Comparison of ENCODE assay signal across 8 cellular contexts in the genomic region with DNA sequence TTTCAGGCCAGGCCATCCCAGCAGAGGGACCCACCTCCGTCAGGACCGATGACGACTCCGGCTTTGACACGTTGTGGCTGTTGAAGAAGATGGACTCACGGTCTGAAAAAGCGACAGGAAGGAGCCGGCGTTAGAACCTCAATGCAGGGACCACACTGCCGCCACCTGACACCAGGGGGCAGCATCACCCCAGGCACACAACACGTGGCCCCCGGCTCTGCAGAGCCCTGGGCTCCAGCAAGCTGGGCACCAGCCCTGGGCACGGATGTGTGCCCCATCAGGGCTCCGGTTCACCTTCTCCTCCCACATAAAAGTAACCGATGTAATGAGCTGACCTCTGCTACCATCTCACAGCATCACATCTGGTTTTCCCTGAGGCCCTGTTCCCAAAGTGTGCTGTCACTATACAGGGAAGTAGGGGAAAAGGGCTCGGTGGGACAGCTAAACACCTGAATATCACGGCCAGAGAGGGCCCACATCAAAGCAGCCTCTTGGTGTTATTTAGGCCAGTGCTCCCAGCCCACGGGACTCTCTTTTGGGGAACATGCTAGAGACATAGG. TPM values are rescaled to one million over a fixed set of nuclear protein-coding genes. Genes with fewer than 3 reads are reported as not detected.
A peak's percentile ranks its signal among the peaks of the same experiment; 100 is the strongest.
DNase-seq lines count a peak whose midpoint lies in the region; ATAC-seq and TF ChIP-seq lines count a peak whose summit lies in the region.

No MANE protein-coding gene starts in this region.

- no peaks in the 10 kb centered on the region for H3K4me1 ChIP-seq in Karpas-422 (ENCODE audit: low read length)
- H3K4me1 ChIP-seq in upper lobe of left lung = peaks cover 0 to 12% (median 0%) of the 10 kb centered on the region in 4 donors

- peak; percentile 92 to 97 (median 94) for TF ChIP-seq CTCF in upper lobe of left lung (IDR thresholded peaks at IDR 0.05)

- H3K4me2 ChIP-seq in Karpas-422 (ENCODE audit: low read depth, low read length, poor library complexity, severe bottlenecking) = no peak overlapping the region

- no peaks in the 10 kb centered on the region; the same call in 1 of the 2 replicates for H4K20me1 ChIP-seq in Karpas-422 (ENCODE audit: insufficient read depth, low read depth, low read length)

- DNase-seq in Caki2 (ENCODE audit: low read depth) (peak; percentile 52), Karpas-422 (peak; percentile 94), SK-N-DZ (ENCODE audit: low spot score) (peak; percentile 45), head of caudate nucleus (peak; percentile 70 to 97 (median 90)), posterior cingulate gyrus (peak; percentile 72 to 98 (median 90)), upper lobe of left lung (peak; percentile 78 to 93)
- peak; percentile 81 for DNase-seq in activated naive CD4-positive, alpha-beta T cell treated with anti-CD3 and anti-CD28 coated beads, Interleukin-2, amount 50 U/mL, for 16 hours

- H3K36me3 ChIP-seq in Karpas-422 (ENCODE audit: insufficient read depth, low read length) (no peaks in the 10 kb centered on the region), upper lobe of left lung (peaks cover 0 to 56% (median 25%) of the 10 kb centered on the region in 4 donors)

- TF ChIP-seq POLR2A in upper lobe of left lung (IDR thresholded peaks at IDR 0.05) = no peak

- 19 to 67% methylated on average over 2 to 17 of the region's 18 CpGs for WGBS in upper lobe of left lung, 2 donors

- no peaks in the 10 kb centered on the region for H3K79me2 ChIP-seq in Karpas-422 (ENCODE audit: low read length)

- H3K9ac ChIP-seq in Karpas-422 (ENCODE audit: low read length) = no peak overlapping the region

- H3K4me3 ChIP-seq in Karpas-422 (ENCODE audit: low read length) (no peak overlapping the region), upper lobe of left lung (no peak overlapping the region)

- in situ Hi-C loops in Caki2 (cut with HindIII; ENCODE audit: low pct_unique_long_range_greater_than_20kb, low sequenced_read_pairs) = no loop called here

- ATAC-seq in GM21576 (IDR thresholded peaks at IDR 0.05; ENCODE audit: unreplicated experiment) (peak; percentile 80), upper lobe of left lung (ENCODE audit: low FRiP score in 2 of 2) (peak; percentile 86 to 88)

- H3K9me3 ChIP-seq in Karpas-422 (ENCODE audit: low read length) (no peaks in the 10 kb centered on the region), upper lobe of left lung (no peaks in the 10 kb centered on the region)

- no peak for TF ChIP-seq EP300 in upper lobe of left lung (IDR thresholded peaks at IDR 0.05)

- no peak overlapping the region for H2AFZ ChIP-seq in Karpas-422 (ENCODE audit: low read length)

- H3K9me2 ChIP-seq in Karpas-422 (replicated peaks; ENCODE audit: insufficient read depth, low read length) = no peaks in the 10 kb centered on the region

- no peaks in the 10 kb centered on the region for H3K27me3 ChIP-seq in Karpas-422 (ENCODE audit: low read length)
- no peaks in the 10 kb centered on the region for H3K27me3 ChIP-seq in upper lobe of left lung

- no peak overlapping the region for H3K27ac ChIP-seq in Karpas-422 (ENCODE audit: low read length)
- H3K27ac ChIP-seq in upper lobe of left lung = no peak overlapping the region

- intact Hi-C loops in head of caudate nucleus (cut with DNase I) = loop anchor here (2.0 to 10.0 kb wide), 3 partner anchors 53 to 187 kb away; no protein-coding TSS in a partner anchor
- intact Hi-C loops in posterior cingulate gyrus (cut with DNase I) = loop anchor here (1.0 to 5.0 kb wide), 3 partner anchors 85 to 225 kb away; a partner anchor contains a TSS

RNA-seq across cellular contexts. Expression of a gene that starts 29.0 kb away (rescaled TPM):
- total RNA-seq in Caki2 (2014; rRNA removed; shearing (Covaris generic); ENCODE audit: low replicate concordance) = 93.0 and 123 TPM in 2 replicates
- total RNA-seq in Karpas-422 (2014; rRNA removed; shearing (Covaris generic); ENCODE audit: low replicate concordance) = not detected in 2 replicates
- polyA plus RNA-seq in SK-N-DZ (2014; cell fraction: cytosol; rRNA removed) = 280 and 407 TPM in 2 replicates
- 301 and 334 TPM in 2 replicates for polyA plus RNA-seq in SK-N-DZ (2014; cell fraction: nucleus; rRNA removed)
- total RNA-seq in upper lobe of left lung = under 1 TPM in 2 of 6 donors, not detected in 4; 0.46 to 0.81 TPM

Comparison
In these comparisons a context has a peak if more than half of its experiments do, and no peak if none do; other contexts are left out.
1. RNA of a gene that starts 29.0 kb away (total RNA-seq): 93.0 to 123 TPM in Caki2; 0.46 to 0.81 TPM in upper lobe of left lung and not detected in Karpas-422; every median in the first group is over 10 times any median in the second.
2. Peak in every context shown above with its lines, with median percentiles within 50 percentile points of each other: DNase-seq.